1 cellular context compared by ENCODE assay signal in the genomic region with DNA sequence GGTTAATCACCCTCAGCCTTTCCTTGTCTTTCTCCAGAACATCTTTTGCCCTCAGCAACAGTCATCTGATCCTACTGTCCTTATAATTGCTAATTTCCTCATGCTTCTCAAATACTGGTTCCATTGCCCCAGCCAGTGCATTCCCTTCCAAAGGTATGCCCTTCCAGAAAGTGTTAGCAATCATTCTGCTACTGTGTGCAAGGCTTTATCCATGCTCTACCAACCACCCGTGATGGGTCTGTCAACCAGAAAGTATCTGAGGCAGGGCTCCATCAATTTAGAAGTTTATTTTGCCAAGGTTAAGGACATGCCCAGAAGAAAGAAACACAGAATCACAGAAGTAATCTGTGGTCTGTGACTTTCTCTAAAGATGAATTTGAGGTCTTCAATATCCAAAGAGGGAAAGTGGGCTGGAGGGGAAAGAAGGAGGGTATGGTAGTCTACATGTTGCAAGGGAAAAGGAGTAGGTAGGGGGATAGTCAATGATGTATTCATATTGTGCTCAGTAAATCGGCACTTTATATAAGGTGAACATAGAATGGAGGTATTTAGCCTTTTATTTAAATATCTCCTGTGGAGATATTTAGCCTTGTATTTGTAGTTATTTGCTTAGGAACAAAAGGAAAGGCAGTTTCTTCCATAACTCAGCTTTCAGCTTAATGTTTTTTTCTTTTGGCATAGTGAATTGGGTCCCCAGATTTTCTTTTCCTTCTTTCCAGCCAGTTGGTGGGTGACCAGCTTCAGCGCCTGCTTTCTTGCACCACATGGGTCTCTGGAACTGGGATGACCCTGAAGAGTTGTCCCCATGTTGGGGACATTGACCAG.
A peak's percentile ranks its signal among the peaks of the same experiment; 100 is the strongest.
TF ChIP-seq lines count a peak whose summit lies in the region.

No MANE protein-coding gene starts in this region.

TF ChIP-seq in HepG2, 621 proteins besides CTCF, POLR2A, EP300 and RAD21 (continued from another document):
- TF ChIP-seq, protein P1, sequence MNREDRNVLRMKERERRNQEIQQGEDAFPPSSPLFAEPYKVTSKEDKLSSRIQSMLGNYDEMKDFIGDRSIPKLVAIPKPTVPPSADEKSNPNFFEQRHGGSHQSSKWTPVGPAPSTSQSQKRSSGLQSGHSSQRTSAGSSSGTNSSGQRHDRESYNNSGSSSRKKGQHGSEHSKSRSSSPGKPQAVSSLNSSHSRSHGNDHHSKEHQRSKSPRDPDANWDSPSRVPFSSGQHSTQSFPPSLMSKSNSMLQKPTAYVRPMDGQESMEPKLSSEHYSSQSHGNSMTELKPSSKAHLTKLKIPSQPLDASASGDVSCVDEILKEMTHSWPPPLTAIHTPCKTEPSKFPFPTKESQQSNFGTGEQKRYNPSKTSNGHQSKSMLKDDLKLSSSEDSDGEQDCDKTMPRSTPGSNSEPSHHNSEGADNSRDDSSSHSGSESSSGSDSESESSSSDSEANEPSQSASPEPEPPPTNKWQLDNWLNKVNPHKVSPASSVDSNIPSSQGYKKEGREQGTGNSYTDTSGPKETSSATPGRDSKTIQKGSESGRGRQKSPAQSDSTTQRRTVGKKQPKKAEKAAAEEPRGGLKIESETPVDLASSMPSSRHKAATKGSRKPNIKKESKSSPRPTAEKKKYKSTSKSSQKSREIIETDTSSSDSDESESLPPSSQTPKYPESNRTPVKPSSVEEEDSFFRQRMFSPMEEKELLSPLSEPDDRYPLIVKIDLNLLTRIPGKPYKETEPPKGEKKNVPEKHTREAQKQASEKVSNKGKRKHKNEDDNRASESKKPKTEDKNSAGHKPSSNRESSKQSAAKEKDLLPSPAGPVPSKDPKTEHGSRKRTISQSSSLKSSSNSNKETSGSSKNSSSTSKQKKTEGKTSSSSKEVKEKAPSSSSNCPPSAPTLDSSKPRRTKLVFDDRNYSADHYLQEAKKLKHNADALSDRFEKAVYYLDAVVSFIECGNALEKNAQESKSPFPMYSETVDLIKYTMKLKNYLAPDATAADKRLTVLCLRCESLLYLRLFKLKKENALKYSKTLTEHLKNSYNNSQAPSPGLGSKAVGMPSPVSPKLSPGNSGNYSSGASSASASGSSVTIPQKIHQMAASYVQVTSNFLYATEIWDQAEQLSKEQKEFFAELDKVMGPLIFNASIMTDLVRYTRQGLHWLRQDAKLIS (CRISPR knock-in tag; IDR thresholded peaks at IDR 0.05): no peak
- TF ChIP-seq ZNF644 (CRISPR knock-in tag; IDR thresholded peaks at IDR 0.05; ENCODE audit: low read depth) (peak; percentile 12), HOXA9 (CRISPR knock-in tag; IDR thresholded peaks at IDR 0.05; ENCODE audit: borderline replicate concordance) (no peak), IRF2 (CRISPR knock-in tag; IDR thresholded peaks at IDR 0.05) (no peak), CC2D1A (CRISPR knock-in tag; IDR thresholded peaks at IDR 0.05) (no peak), ZNF766 (CRISPR knock-in tag; IDR thresholded peaks at IDR 0.05; ENCODE audit: borderline replicate concordance) (no peak), ZNF207 (IDR thresholded peaks at IDR 0.05; ENCODE audit: borderline replicate concordance) (no peak), MTA3 (CRISPR knock-in tag; IDR thresholded peaks at IDR 0.05) (no peak), KLF9 (CRISPR knock-in tag; IDR thresholded peaks at IDR 0.05; ENCODE audit: low read depth) (0 out of 2 replicates have a peak, but pooled peaks have one; percentile 20), ZNF101 (CRISPR knock-in tag; IDR thresholded peaks at IDR 0.05; ENCODE audit: borderline replicate concordance, low read depth) (no peak), ZNF20 (CRISPR knock-in tag; IDR thresholded peaks at IDR 0.05) (no peak), TBX3 (IDR thresholded peaks at IDR 0.05; ENCODE audit: borderline replicate concordance) (no peak), MIXL1 (CRISPR knock-in tag; IDR thresholded peaks at IDR 0.05) (no peak), MEIS1 (CRISPR knock-in tag; IDR thresholded peaks at IDR 0.05; ENCODE audit: borderline replicate concordance) (no peak), THYN1 (CRISPR knock-in tag; IDR thresholded peaks at IDR 0.05; ENCODE audit: borderline replicate concordance, low read depth) (peak; percentile 91; the same call in 1 of the 2 replicates), SIN3B (IDR thresholded peaks at IDR 0.05; ENCODE audit: low read length) (no peak), ZNF224 (CRISPR knock-in tag; IDR thresholded peaks at IDR 0.05) (no peak), ZNF383 (CRISPR knock-in tag; IDR thresholded peaks at IDR 0.05; ENCODE audit: borderline replicate concordance) (0 out of 2 replicates have a peak, but pooled peaks have one; percentile 43)
- TF ChIP-seq, protein P2, sequence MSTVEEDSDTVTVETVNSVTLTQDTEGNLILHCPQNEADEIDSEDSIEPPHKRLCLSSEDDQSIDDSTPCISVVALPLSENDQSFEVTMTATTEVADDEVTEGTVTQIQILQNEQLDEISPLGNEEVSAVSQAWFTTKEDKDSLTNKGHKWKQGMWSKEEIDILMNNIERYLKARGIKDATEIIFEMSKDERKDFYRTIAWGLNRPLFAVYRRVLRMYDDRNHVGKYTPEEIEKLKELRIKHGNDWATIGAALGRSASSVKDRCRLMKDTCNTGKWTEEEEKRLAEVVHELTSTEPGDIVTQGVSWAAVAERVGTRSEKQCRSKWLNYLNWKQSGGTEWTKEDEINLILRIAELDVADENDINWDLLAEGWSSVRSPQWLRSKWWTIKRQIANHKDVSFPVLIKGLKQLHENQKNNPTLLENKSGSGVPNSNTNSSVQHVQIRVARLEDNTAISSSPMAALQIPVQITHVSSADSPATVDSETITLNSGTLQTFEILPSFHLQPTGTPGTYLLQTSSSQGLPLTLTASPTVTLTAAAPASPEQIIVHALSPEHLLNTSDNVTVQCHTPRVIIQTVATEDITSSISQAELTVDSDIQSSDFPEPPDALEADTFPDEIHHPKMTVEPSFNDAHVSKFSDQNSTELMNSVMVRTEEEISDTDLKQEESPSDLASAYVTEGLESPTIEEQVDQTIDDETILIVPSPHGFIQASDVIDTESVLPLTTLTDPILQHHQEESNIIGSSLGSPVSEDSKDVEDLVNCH (CRISPR knock-in tag; IDR thresholded peaks at IDR 0.05): no peak
- TF ChIP-seq, protein P3, sequence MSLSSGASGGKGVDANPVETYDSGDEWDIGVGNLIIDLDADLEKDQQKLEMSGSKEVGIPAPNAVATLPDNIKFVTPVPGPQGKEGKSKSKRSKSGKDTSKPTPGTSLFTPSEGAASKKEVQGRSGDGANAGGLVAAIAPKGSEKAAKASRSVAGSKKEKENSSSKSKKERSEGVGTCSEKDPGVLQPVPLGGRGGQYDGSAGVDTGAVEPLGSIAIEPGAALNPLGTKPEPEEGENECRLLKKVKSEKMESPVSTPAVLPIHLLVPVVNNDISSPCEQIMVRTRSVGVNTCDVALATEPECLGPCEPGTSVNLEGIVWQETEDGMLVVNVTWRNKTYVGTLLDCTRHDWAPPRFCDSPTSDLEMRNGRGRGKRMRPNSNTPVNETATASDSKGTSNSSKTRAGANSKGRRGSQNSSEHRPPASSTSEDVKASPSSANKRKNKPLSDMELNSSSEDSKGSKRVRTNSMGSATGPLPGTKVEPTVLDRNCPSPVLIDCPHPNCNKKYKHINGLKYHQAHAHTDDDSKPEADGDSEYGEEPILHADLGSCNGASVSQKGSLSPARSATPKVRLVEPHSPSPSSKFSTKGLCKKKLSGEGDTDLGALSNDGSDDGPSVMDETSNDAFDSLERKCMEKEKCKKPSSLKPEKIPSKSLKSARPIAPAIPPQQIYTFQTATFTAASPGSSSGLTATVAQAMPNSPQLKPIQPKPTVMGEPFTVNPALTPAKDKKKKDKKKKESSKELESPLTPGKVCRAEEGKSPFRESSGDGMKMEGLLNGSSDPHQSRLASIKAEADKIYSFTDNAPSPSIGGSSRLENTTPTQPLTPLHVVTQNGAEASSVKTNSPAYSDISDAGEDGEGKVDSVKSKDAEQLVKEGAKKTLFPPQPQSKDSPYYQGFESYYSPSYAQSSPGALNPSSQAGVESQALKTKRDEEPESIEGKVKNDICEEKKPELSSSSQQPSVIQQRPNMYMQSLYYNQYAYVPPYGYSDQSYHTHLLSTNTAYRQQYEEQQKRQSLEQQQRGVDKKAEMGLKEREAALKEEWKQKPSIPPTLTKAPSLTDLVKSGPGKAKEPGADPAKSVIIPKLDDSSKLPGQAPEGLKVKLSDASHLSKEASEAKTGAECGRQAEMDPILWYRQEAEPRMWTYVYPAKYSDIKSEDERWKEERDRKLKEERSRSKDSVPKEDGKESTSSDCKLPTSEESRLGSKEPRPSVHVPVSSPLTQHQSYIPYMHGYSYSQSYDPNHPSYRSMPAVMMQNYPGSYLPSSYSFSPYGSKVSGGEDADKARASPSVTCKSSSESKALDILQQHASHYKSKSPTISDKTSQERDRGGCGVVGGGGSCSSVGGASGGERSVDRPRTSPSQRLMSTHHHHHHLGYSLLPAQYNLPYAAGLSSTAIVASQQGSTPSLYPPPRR (CRISPR knock-in tag; IDR thresholded peaks at IDR 0.05; ENCODE audit: borderline replicate concordance): no peak
- TF ChIP-seq, protein P4, sequence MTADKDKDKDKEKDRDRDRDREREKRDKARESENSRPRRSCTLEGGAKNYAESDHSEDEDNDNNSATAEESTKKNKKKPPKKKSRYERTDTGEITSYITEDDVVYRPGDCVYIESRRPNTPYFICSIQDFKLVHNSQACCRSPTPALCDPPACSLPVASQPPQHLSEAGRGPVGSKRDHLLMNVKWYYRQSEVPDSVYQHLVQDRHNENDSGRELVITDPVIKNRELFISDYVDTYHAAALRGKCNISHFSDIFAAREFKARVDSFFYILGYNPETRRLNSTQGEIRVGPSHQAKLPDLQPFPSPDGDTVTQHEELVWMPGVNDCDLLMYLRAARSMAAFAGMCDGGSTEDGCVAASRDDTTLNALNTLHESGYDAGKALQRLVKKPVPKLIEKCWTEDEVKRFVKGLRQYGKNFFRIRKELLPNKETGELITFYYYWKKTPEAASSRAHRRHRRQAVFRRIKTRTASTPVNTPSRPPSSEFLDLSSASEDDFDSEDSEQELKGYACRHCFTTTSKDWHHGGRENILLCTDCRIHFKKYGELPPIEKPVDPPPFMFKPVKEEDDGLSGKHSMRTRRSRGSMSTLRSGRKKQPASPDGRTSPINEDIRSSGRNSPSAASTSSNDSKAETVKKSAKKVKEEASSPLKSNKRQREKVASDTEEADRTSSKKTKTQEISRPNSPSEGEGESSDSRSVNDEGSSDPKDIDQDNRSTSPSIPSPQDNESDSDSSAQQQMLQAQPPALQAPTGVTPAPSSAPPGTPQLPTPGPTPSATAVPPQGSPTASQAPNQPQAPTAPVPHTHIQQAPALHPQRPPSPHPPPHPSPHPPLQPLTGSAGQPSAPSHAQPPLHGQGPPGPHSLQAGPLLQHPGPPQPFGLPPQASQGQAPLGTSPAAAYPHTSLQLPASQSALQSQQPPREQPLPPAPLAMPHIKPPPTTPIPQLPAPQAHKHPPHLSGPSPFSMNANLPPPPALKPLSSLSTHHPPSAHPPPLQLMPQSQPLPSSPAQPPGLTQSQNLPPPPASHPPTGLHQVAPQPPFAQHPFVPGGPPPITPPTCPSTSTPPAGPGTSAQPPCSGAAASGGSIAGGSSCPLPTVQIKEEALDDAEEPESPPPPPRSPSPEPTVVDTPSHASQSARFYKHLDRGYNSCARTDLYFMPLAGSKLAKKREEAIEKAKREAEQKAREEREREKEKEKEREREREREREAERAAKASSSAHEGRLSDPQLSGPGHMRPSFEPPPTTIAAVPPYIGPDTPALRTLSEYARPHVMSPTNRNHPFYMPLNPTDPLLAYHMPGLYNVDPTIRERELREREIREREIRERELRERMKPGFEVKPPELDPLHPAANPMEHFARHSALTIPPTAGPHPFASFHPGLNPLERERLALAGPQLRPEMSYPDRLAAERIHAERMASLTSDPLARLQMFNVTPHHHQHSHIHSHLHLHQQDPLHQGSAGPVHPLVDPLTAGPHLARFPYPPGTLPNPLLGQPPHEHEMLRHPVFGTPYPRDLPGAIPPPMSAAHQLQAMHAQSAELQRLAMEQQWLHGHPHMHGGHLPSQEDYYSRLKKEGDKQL (CRISPR knock-in tag; IDR thresholded peaks at IDR 0.05; ENCODE audit: low read depth): no peak
- TF ChIP-seq, protein P5, sequence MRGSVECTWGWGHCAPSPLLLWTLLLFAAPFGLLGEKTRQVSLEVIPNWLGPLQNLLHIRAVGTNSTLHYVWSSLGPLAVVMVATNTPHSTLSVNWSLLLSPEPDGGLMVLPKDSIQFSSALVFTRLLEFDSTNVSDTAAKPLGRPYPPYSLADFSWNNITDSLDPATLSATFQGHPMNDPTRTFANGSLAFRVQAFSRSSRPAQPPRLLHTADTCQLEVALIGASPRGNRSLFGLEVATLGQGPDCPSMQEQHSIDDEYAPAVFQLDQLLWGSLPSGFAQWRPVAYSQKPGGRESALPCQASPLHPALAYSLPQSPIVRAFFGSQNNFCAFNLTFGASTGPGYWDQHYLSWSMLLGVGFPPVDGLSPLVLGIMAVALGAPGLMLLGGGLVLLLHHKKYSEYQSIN (CRISPR knock-in tag; IDR thresholded peaks at IDR 0.05; ENCODE audit: borderline replicate concordance): no peak
TF ChIP-seq in HepG2: peak in this region for 28.
